Comparison of ENCODE assay signal across 10 cellular contexts in the genomic region with DNA sequence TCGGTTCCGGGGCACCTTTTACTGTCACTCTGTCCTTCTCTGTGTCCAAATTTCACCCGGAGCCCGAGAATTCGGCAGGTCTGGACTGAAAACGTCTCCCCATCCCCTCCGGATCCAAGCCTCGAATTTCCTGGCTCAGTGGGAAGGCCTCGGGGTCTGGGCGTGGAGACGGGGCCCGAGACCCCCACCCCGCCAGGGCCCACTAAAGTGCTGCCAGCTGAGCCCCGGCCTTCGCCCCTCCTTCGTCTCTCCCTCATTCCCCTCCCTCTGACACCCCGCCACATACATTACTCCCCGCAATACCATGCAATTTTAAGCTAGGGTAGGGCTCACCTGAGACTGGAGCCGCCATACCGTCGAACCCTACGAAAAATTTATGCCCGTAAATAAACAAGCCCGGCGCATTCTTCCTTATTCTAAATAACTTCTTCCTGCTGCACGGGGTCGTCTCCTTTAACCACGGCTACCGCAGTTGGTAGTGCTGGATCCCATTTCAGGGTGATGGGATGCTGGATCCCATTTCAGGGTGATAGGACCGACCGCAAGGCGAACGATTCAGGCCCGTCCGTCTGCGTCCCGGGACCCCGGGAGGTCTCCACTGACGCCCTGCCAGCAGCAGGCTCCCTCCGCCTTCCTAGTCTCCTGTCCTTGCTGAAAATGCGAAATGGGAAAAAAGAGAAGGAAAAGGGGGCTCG. TPM values are rescaled to one million over a fixed set of nuclear protein-coding genes. Genes with fewer than 3 reads are reported as not detected.
DNase-seq lines count a peak whose midpoint lies in the region; ATAC-seq and TF ChIP-seq lines count a peak whose summit lies in the region.
"Had no signal": no experiment of that assay in that cellular context is flagged by ENCODE, and none has a peak within 500 bp of the region (broad histone marks: within the 10 kb centered on the region; RNA-seq: fewer than 3 reads in every experiment).

No MANE protein-coding gene starts in this region.

- peaks cover 25% of the 10 kb centered on the region for H4K20me1 ChIP-seq in neural progenitor cell (ENCODE audit: low read depth)

- H3K27ac ChIP-seq in CD8-positive, alpha-beta T cell (ENCODE audit: low read depth, low read length) = no peak overlapping the region
- H3K27ac ChIP-seq in effector memory CD4-positive, alpha-beta T cell (ENCODE audit: insufficient read depth, low read length, poor library complexity, severe bottlenecking) = no peak overlapping the region
- H3K27ac ChIP-seq in neural progenitor cell = no peak overlapping the region

- intact Hi-C loops in CD8-positive, alpha-beta T cell (cut with DNase I, micrococcal nuclease) = loop anchor here (1.0 to 10.0 kb wide), 7 partner anchors 51 to 759 kb away; a partner anchor contains a TSS

- peaks cover 25% of the 10 kb centered on the region for H3K4me1 ChIP-seq in CD8-positive, alpha-beta T cell (ENCODE audit: insufficient read depth, low read length)
- H3K4me1 ChIP-seq in NT2/D1 (ENCODE audit: insufficient read depth, insufficient read length) (no peaks in the 10 kb centered on the region), neural progenitor cell (no peaks in the 10 kb centered on the region)
- H3K4me1 ChIP-seq in effector memory CD4-positive, alpha-beta T cell (ENCODE audit: control insufficient read depth, insufficient read depth, low read length, poor library complexity, severe bottlenecking) = peaks cover 22% of the 10 kb centered on the region

- ATAC-seq in CD8-positive, alpha-beta T cell = peak; percentile 24
- ATAC-seq in HG03565 (IDR thresholded peaks at IDR 0.05; ENCODE audit: unreplicated experiment) = no peak

- no peaks in the 10 kb centered on the region for H3K36me3 ChIP-seq in CD8-positive, alpha-beta T cell (ENCODE audit: insufficient read depth, low read length)
- H3K36me3 ChIP-seq in NT2/D1 (ENCODE audit: insufficient read depth, insufficient read length, low read length) = no peaks in the 10 kb centered on the region
- H3K36me3 ChIP-seq in effector memory CD4-positive, alpha-beta T cell (ENCODE audit: control insufficient read depth, insufficient read depth, low read length) = no peaks in the 10 kb centered on the region
- H3K36me3 ChIP-seq in neural progenitor cell = no peaks in the 10 kb centered on the region

- peaks cover 39% of the 10 kb centered on the region for H3F3A ChIP-seq in neural progenitor cell (ENCODE audit: low read depth)

- H3K4me2 ChIP-seq in neural progenitor cell = peak overlapping the region; percentile 85

- H3K27me3 Mint-ChIP-seq in CD8-positive, alpha-beta T cell (ENCODE audit: low read depth) = peaks cover 61% of the 10 kb centered on the region
- peaks cover 60% of the 10 kb centered on the region for H3K27me3 Mint-ChIP-seq in neural progenitor cell (ENCODE audit: insufficient read depth, low read depth)

- DNase-seq in CD8-positive, alpha-beta T cell = no peak
- DNase-seq in NT2/D1 (ENCODE audit: low read depth, low spot score) (no peak), neural progenitor cell (ENCODE audit: low spot score) (no peak), NCI-H146 (lab: John Stamatoyannopoulos, UW) (no peak), NCI-H748 (lab: John Stamatoyannopoulos, UW; ENCODE audit: unreplicated experiment) (no peak), NCI-H526 treated with DMSO at 0.1 percent for 48 hours (lab: John Stamatoyannopoulos, UW) (no peak)
- no peak for DNase-seq in effector memory CD4-positive, alpha-beta T cell

- H3K9me3 Mint-ChIP-seq in CD8-positive, alpha-beta T cell = no peaks in the 10 kb centered on the region
- peaks cover 6% of the 10 kb centered on the region for H3K9me3 Mint-ChIP-seq in neural progenitor cell

- H3K9ac ChIP-seq in NT2/D1 (ENCODE audit: insufficient read length, low read depth) (peak overlapping the region; percentile 76), neural progenitor cell (no peak overlapping the region)

- peak overlapping the region; percentile 88 for H2AFZ ChIP-seq in neural progenitor cell (replicated peaks)

- TF ChIP-seq CTCF in CD8-positive, alpha-beta T cell (IDR thresholded peaks at IDR 0.05) = no peak
- no peak for TF ChIP-seq CTCF in neural progenitor cell (IDR thresholded peaks at IDR 0.05)

- POLR2A ChIA-PET in CD8-positive, alpha-beta T cell (lab: Charles Lee) = interaction anchor here (1.0 to 2.0 kb wide), 8 partner anchors 11 to 122 kb away, joined by 3 to 8 read pairs (median 5); a partner anchor contains a TSS

- peaks cover 40% of the 10 kb centered on the region for H3K27me3 ChIP-seq in CD8-positive, alpha-beta T cell (ENCODE audit: insufficient read depth, low read length)
- H3K27me3 ChIP-seq in NT2/D1 (ENCODE audit: insufficient read depth, insufficient read length) (peaks cover 10% of the 10 kb centered on the region), neural progenitor cell (peaks cover 96% of the 10 kb centered on the region)
- peaks cover 45% of the 10 kb centered on the region for H3K27me3 ChIP-seq in effector memory CD4-positive, alpha-beta T cell (replicated peaks; ENCODE audit: control insufficient read depth, insufficient read depth, low read length, poor library complexity, severe bottlenecking)

- H3K27ac Mint-ChIP-seq in CD8-positive, alpha-beta T cell = peak overlapping the region; percentile 74
- H3K27ac Mint-ChIP-seq in neural progenitor cell = peak overlapping the region; percentile 30

- H3K4me3 Mint-ChIP-seq in CD8-positive, alpha-beta T cell = peak overlapping the region; percentile 78
- H3K4me3 Mint-ChIP-seq in neural progenitor cell = peak overlapping the region; percentile 93

- peaks cover 23% of the 10 kb centered on the region for H3K4me1 Mint-ChIP-seq in CD8-positive, alpha-beta T cell (ENCODE audit: low read depth)
- H3K4me1 Mint-ChIP-seq in neural progenitor cell = peaks cover 30% of the 10 kb centered on the region

- CTCF ChIA-PET in CD8-positive, alpha-beta T cell (lab: Charles Lee) = interaction anchor here (0.6 to 2.9 kb wide), 9 partner anchors 10 to 277 kb away, joined by 4 to 15 read pairs (median 5); a partner anchor contains a TSS

- H3K4me3 ChIP-seq in CD8-positive, alpha-beta T cell (ENCODE audit: low read depth, low read length) = peak overlapping the region; percentile 38
- H3K4me3 ChIP-seq in NT2/D1 (ENCODE audit: insufficient read length, low read depth) (peak overlapping the region; percentile 68), neural progenitor cell (peak overlapping the region; percentile 74)
- peak overlapping the region; percentile 43 for H3K4me3 ChIP-seq in effector memory CD4-positive, alpha-beta T cell (ENCODE audit: insufficient read depth, low read depth, low read length, poor library complexity, severe bottlenecking)

- no peaks in the 10 kb centered on the region for H3K79me2 ChIP-seq in neural progenitor cell (ENCODE audit: low read depth)

- H3K9me3 ChIP-seq in CD8-positive, alpha-beta T cell (ENCODE audit: low read length) = no peaks in the 10 kb centered on the region
- H3K9me3 ChIP-seq in NT2/D1 (ENCODE audit: insufficient read depth, low read length) = no peaks in the 10 kb centered on the region
- H3K9me3 ChIP-seq in effector memory CD4-positive, alpha-beta T cell (ENCODE audit: control insufficient read depth, low read length) = no peaks in the 10 kb centered on the region
- H3K9me3 ChIP-seq in neural progenitor cell (ENCODE audit: low read depth) = no peaks in the 10 kb centered on the region

- no peaks in the 10 kb centered on the region for H3K36me3 Mint-ChIP-seq in CD8-positive, alpha-beta T cell
- H3K36me3 Mint-ChIP-seq in neural progenitor cell = peaks cover 2% of the 10 kb centered on the region

RNA-seq across cellular contexts. Expression of a gene that starts 4.4 kb away (rescaled TPM):
- total RNA-seq in CD8-positive, alpha-beta T cell = not detected
- total RNA-seq in neural progenitor cell (ENCODE audit: low replicate concordance) = not detected in 2 replicates
- total RNA-seq: HT1080; T-helper 2 cell treated with Interferon-gamma antibody and Interleukin-4, amounts not matched to agents 100 ng/mL and 5 ng/mL, for 36 hours had no signal

RNA-seq across cellular contexts. Expression of a gene that starts 48.8 kb away (rescaled TPM):
- 1 to 10 TPM; 1.8 to 2.2 TPM for total RNA-seq in CD8-positive, alpha-beta T cell
- 1.3 and 4.0 TPM in 2 replicates for total RNA-seq in neural progenitor cell (ENCODE audit: low replicate concordance)

RNA-seq across cellular contexts. Expression of a gene that starts 51.4 kb away (rescaled TPM):
- total RNA-seq in CD8-positive, alpha-beta T cell = 10 to 100 TPM; 12.5 to 14.1 TPM
- total RNA-seq in neural progenitor cell (ENCODE audit: low replicate concordance) = 9.4 and 10.1 TPM in 2 replicates
